34 cellular contexts compared by ENCODE assay signal in genomic region chr2:204428675-204429074, GRCh38.
"Had no signal": no experiment of that assay in that cellular context is flagged by ENCODE, and none has a peak within 500 bp of the region (broad histone marks: within the 10 kb centered on the region; RNA-seq: fewer than 3 reads in every experiment).

No MANE protein-coding gene starts in this region.

- H3K27ac ChIP-seq: Peyer's patch, SJCRH30, SK-N-MC had no signal

- H3K27me3 ChIP-seq: MG63, Peyer's patch, SJCRH30 had no signal

- H3K9me3 ChIP-seq: Peyer's patch, SJCRH30 had no signal

- DNase-seq: Kasumi-1; KG1; MG63; NCI-H1048; NCI-H1092 treated with DMSO at 0.1 percent for 48 hours; NCI-H1105 treated with DMSO at 0.1 percent for 48 hours; NCI-H1417; NCI-H1436 treated with DMSO at 0.1 percent for 48 hours; NCI-H1694 treated with DMSO at 0.1 percent for 48 hours; NCI-H187 treated with DMSO at 0.1 percent for 48 hours; NCI-H2029; NCI-H2081; NCI-H2171 treated with DMSO at 0.1 percent for 48 hours; NCI-H2227 treated with DMSO at 0.1 percent for 48 hours; NCI-H345; NCI-H446; NCI-H510A; NCI-H524; NCI-H526; NCI-H69; NCI-H748 treated with DMSO at 0.1 percent for 48 hours; NCI-H82; NK-92 treated with Interleukin-12 subunit alpha and Interleukin-12 subunit beta, amount 100 ng/mL, for 24 hours; OCI-M1; PC-3; Peyer's patch; RPMI8226; SHP77; SIG-M5; SJCRH30; T-cell had no signal

- H3K4me1 ChIP-seq: Peyer's patch, SJCRH30 had no signal

- ATAC-seq: PC-3, Right ventricle myocardium inferior, SK-N-SH treated with all-trans-retinoic acid at 6 μM for 48 hours, T-cell had no signal

- H3K4me3 ChIP-seq: MG63, Peyer's patch, SJCRH30, SK-N-MC had no signal

- H3K36me3 ChIP-seq: MG63, Peyer's patch, SJCRH30 had no signal
